In the genomic region with DNA sequence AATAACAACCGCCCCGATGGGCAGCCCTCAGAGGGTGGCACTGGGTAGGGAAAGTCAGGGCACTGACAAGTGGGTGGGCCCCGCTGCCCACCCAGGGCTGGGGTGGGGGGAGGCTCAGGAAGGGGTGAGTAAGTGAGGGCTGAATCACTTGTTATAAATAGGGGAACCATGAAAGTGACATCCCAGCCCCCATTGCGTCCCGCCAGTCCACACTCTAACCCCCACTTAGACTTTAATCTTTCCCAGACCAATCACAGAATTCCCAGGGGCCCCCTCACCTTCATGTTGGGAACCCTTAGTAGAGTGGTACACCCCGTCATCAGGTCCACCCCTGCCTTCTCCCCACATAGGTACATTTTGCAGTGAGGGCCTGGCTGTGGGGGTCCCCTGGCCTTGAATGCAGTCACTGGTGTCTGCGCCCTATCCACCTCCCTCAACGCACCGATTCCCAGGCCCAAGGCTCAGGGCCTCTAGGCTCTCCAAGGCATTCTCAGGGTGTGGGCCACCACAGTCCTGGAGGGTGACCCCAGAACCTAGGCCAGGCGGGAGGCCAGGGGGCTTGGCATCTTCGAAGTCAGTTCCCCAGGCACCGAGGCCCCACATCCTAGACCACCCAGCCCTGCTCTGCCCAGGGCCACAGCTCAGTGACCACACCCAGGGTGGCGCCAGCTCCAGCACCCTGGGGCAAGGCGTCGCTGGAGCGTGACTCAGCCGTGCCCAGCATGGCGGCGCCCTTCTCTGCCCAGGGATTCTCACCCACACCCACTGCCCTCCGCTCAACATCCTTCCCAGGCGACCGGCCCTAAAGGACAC, we compare ENCODE assay signal across 8 cellular contexts. TPM values are rescaled to one million over a fixed set of nuclear protein-coding genes. Genes with fewer than 3 reads are reported as not detected.
A peak's percentile ranks its signal among the peaks of the same experiment; 100 is the strongest.
DNase-seq lines count a peak whose midpoint lies in the region; TF ChIP-seq lines count a peak whose summit lies in the region.

No MANE protein-coding gene starts in this region.

- H2BK15ac ChIP-seq in mesendoderm (replicated peaks; ENCODE audit: low read depth): no peak overlapping the region

- peaks cover 33% of the 10 kb centered on the region for H3K36me3 Mint-ChIP-seq in T-helper 2 cell treated with Interferon-gamma antibody and Interleukin-4, amounts not matched to agents 5 μg/mL and 100 μg/mL, for 36 hours (ENCODE audit: low read depth)

- H2BK120ac ChIP-seq in mesendoderm (ENCODE audit: low read depth, low read length): no peak overlapping the region

- no peak overlapping the region for H3K4me2 ChIP-seq in mesendoderm (ENCODE audit: low read length)

- H2AK5ac ChIP-seq in mesendoderm (ENCODE audit: low read length): no peak overlapping the region

- peaks cover 11% of the 10 kb centered on the region for H3K79me1 ChIP-seq in mesendoderm (ENCODE audit: low read length)

- H3K36me3 ChIP-seq in mesendoderm (ENCODE audit: control insufficient read depth, insufficient read depth, low read length) (no peaks in the 10 kb centered on the region), urinary bladder (ENCODE audit: insufficient read depth) (no peaks in the 10 kb centered on the region)

- H2BK5ac ChIP-seq in mesendoderm (ENCODE audit: low read length): no peak overlapping the region

- H4K8ac ChIP-seq in mesendoderm (ENCODE audit: low read depth, low read length): no peak overlapping the region

- peak overlapping the region; percentile 92 for H3K27ac Mint-ChIP-seq in T-helper 2 cell treated with Interferon-gamma antibody and Interleukin-4, amounts not matched to agents 5 μg/mL and 100 μg/mL, for 36 hours

- H3K56ac ChIP-seq in mesendoderm (ENCODE audit: low read length): peak overlapping the region; percentile 92

- WGBS in mesendoderm (ENCODE audit: extremely low coverage, insufficient coverage, low lambda C conversion rate): no CpG with 5 or more reads among the region's 22 CpGs
- 24% methylated on average over 22 of the region's 22 CpGs for WGBS in urinary bladder

- no peak overlapping the region for H4K5ac ChIP-seq in mesendoderm (ENCODE audit: low read length)

- H3K27me3 Mint-ChIP-seq in T-helper 2 cell treated with Interferon-gamma antibody and Interleukin-4, amounts not matched to agents 5 μg/mL and 100 μg/mL, for 36 hours (ENCODE audit: low read depth): no peaks in the 10 kb centered on the region

- H3K4me3 ChIP-seq in choroid plexus epithelial cell (ENCODE audit: low read depth, low read length) (peak overlapping the region; percentile 88), mesendoderm (ENCODE audit: low read length) (no peak overlapping the region), urinary bladder (ENCODE audit: low read depth, low read length) (peak overlapping the region; percentile 94)

- H3K4me1 ChIP-seq in mesendoderm (ENCODE audit: control insufficient read depth, low read depth, low read length) (peaks cover 4% of the 10 kb centered on the region), urinary bladder (ENCODE audit: insufficient read depth) (no peaks in the 10 kb centered on the region)

- peak overlapping the region; percentile 93 for H3K4me3 Mint-ChIP-seq in T-helper 2 cell treated with Interferon-gamma antibody and Interleukin-4, amounts not matched to agents 5 μg/mL and 100 μg/mL, for 36 hours

- no peak for TF ChIP-seq CTCF in choroid plexus epithelial cell (conservative IDR thresholded peaks at IDR 0.05; ENCODE audit: low read depth, low read length)

- H3K4me1 Mint-ChIP-seq in T-helper 2 cell treated with Interferon-gamma antibody and Interleukin-4, amounts not matched to agents 5 μg/mL and 100 μg/mL, for 36 hours (ENCODE audit: low read depth): peaks cover 43% of the 10 kb centered on the region

- peak; percentile 57 for DNase-seq in stimulated activated CD4-positive, alpha-beta T cell treated with anti-CD3 and anti-CD28 coated beads, Interleukin-4, amount 100 ng/mL, for 1 hour
- DNase-seq in stimulated activated CD4-positive, alpha-beta T cell treated with anti-CD3 and anti-CD28 coated beads, Interleukin-12 subunit alpha, Interleukin-12 subunit beta, amount 100 ng/mL, for 4 hours: no peak
- peak; percentile 40 for DNase-seq in T-helper 2 cell treated with Interferon-gamma antibody and Interleukin-4, amounts not matched to agents 5 μg/mL and 100 μg/mL, for 36 hours (ENCODE audit: low spot score)
- no peak for DNase-seq in choroid plexus epithelial cell (ENCODE audit: low read depth)
- DNase-seq in mesendoderm: no peak
- DNase-seq in effector CD8-positive, alpha-beta T cell (lab: John Stamatoyannopoulos, UW): no peak
- no peak for DNase-seq in NCI-H1092 (lab: John Stamatoyannopoulos, UW)

- peak overlapping the region; percentile 32 for H3K9ac ChIP-seq in mesendoderm (ENCODE audit: low read length)

- no peak overlapping the region for H3K23ac ChIP-seq in mesendoderm (ENCODE audit: low read length)

- peaks cover 46% of the 10 kb centered on the region for H3K79me2 ChIP-seq in mesendoderm (ENCODE audit: control insufficient read depth, insufficient read depth, low read length)

- H3K9me3 Mint-ChIP-seq in T-helper 2 cell treated with Interferon-gamma antibody and Interleukin-4, amounts not matched to agents 5 μg/mL and 100 μg/mL, for 36 hours: no peaks in the 10 kb centered on the region

- H3K4ac ChIP-seq in mesendoderm (ENCODE audit: low read depth, low read length): no peak overlapping the region

- H3K18ac ChIP-seq in mesendoderm (ENCODE audit: low read length): no peak overlapping the region

- no peaks in the 10 kb centered on the region for H3K27me3 ChIP-seq in mesendoderm (ENCODE audit: insufficient read depth, low read length, poor library complexity)

- H3K27ac ChIP-seq in mesendoderm (ENCODE audit: low read depth, low read length) (no peak overlapping the region), urinary bladder (ENCODE audit: low read depth) (peak overlapping the region; percentile 99)

RNA-seq across cellular contexts. Expression of a gene that starts 36.8 kb away (rescaled TPM):
- 1.2 TPM for polyA plus RNA-seq in mesendoderm (2013, experiment 1 of 2)
- 0.85 TPM for polyA plus RNA-seq in mesendoderm (2013, experiment 2 of 2)
- total RNA-seq in urinary bladder: not detected
- polyA plus RNA-seq in urinary bladder: 0.57 TPM

RNA-seq across cellular contexts. Expression of a gene that starts 44.9 kb away (rescaled TPM):
- 31.4 TPM for polyA plus RNA-seq in mesendoderm (2013, experiment 1 of 2)
- polyA plus RNA-seq in mesendoderm (2013, experiment 2 of 2): 30.0 TPM
- 2.5 TPM for total RNA-seq in urinary bladder
- polyA plus RNA-seq in urinary bladder: 2.2 TPM

Comparison
In these comparisons a context has a peak if more than half of its experiments do, and no peak if none do; other contexts are left out.
1. DNase-seq: peak in stimulated activated CD4-positive, alpha-beta T cell treated with anti-CD3 and anti-CD28 coated beads, Interleukin-4, amount 100 ng/mL, for 1 hour (single experiment) and T-helper 2 cell treated with Interferon-gamma antibody and Interleukin-4, amounts not matched to agents 5 μg/mL and 100 μg/mL, for 36 hours (single experiment); none in stimulated activated CD4-positive, alpha-beta T cell treated with anti-CD3 and anti-CD28 coated beads, Interleukin-12 subunit alpha, Interleukin-12 subunit beta, amount 100 ng/mL, for 4 hours (single experiment), choroid plexus epithelial cell (single experiment), mesendoderm (single experiment), effector CD8-positive, alpha-beta T cell (single experiment) and NCI-H1092 (single experiment).